In the genomic region with DNA sequence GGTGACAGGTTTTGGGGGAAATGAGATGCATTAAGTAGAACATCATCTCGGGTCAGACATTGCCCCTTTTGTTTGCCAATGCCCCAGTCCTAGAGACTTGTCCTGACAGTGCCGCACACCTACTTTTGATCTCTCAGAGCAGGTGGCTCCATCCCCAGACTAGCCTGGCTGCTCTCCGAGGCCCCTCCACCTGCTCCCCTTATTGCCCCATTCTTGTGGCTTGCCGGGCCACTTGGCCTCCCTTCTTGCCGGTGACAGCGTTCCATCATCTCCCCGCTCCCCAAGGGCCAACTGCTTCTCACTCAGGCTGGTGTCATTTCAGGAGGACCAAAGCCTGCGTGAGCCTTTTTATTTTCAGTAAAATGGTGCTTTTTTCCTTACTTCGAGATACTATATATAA, we compare ENCODE assay signal across 14 cellular contexts. TPM values are rescaled to one million over a fixed set of nuclear protein-coding genes. Genes with fewer than 3 reads are reported as not detected.
DNase-seq lines count a peak whose midpoint lies in the region; ATAC-seq and TF ChIP-seq lines count a peak whose summit lies in the region.
"Had no signal": no experiment of that assay in that cellular context is flagged by ENCODE, and none has a peak within 500 bp of the region (broad histone marks: within the 10 kb centered on the region; RNA-seq: fewer than 3 reads in every experiment).

No MANE protein-coding gene starts in this region.

- H3K4me1 ChIP-seq in GM23338 (ENCODE audit: insufficient read depth) = no peaks in the 10 kb centered on the region
- H3K4me1 ChIP-seq: Caco-2, HAP-1 had no signal

- H3K4me3 ChIP-seq in GM23338 = no peak overlapping the region
- H3K4me3 ChIP-seq: HAP-1, K562 had no signal

- H3K27me3 Mint-ChIP-seq in GM23338 (ENCODE audit: insufficient read depth, low read depth, poor library complexity) (peaks cover 3% of the 10 kb centered on the region), T-helper 17 cell (no peaks in the 10 kb centered on the region)
- H3K27me3 Mint-ChIP-seq: CD4-positive, alpha-beta T cell had no signal

- H3K9me3 ChIP-seq in T-helper 17 cell (ENCODE audit: control insufficient read depth, low read length, poor library complexity, severe bottlenecking) = no peaks in the 10 kb centered on the region
- H3K9me3 ChIP-seq: Caco-2, HAP-1 had no signal

- no peak for TF ChIP-seq CTCF in GM23338 (conservative IDR thresholded peaks at IDR 0.05; ENCODE audit: low read depth in 2 of 2)

- no peaks in the 10 kb centered on the region; the same call in 1 of the 2 replicates for H4K20me1 ChIP-seq in GM23338 (replicated peaks; ENCODE audit: insufficient read depth)

- H3K4me1 Mint-ChIP-seq in GM23338 (no peaks in the 10 kb centered on the region), T-helper 17 cell (peaks cover 6% of the 10 kb centered on the region)

- H3K27ac Mint-ChIP-seq in GM23338 = no peak overlapping the region
- peak overlapping the region; percentile 43 for H3K27ac Mint-ChIP-seq in T-helper 17 cell
- H3K27ac Mint-ChIP-seq: CD4-positive, alpha-beta T cell had no signal

- H3K4me2 ChIP-seq in GM23338 = no peak overlapping the region

- peaks cover 40% of the 10 kb centered on the region for H3K36me3 ChIP-seq in GM23338 (ENCODE audit: insufficient read depth)

- H3K9me2 ChIP-seq in GM23338 (ENCODE audit: insufficient read depth) = no peaks in the 10 kb centered on the region

- ATAC-seq in GM23338 (no peak), T-helper 17 cell (no peak), HG02678 (IDR thresholded peaks at IDR 0.05; ENCODE audit: unreplicated experiment) (no peak), GM21576 (IDR thresholded peaks at IDR 0.05; ENCODE audit: unreplicated experiment) (no peak), HG03280 (IDR thresholded peaks at IDR 0.05; ENCODE audit: unreplicated experiment) (no peak)
- ATAC-seq: K562 had no signal

- 0 out of 2 replicates have a peak overlapping the region, but pooled peaks have one; percentile 32 for H3K27ac ChIP-seq in GM23338 (ENCODE audit: low read depth)
- H3K27ac ChIP-seq: C4-2B, HL-60 had no signal

- H3K79me2 ChIP-seq in GM23338 (replicated peaks; ENCODE audit: insufficient read depth) = no peaks in the 10 kb centered on the region

- H3K4me3 Mint-ChIP-seq in GM23338 = no peak overlapping the region
- H3K4me3 Mint-ChIP-seq in T-helper 17 cell = no peak overlapping the region
- H3K4me3 Mint-ChIP-seq: CD4-positive, alpha-beta T cell had no signal

- H3K36me3 Mint-ChIP-seq in GM23338 (ENCODE audit: low read depth) (peaks cover 63% of the 10 kb centered on the region), T-helper 17 cell (ENCODE audit: low read depth) (peaks cover 7% of the 10 kb centered on the region)

- H3F3A ChIP-seq in GM23338 (replicated peaks; ENCODE audit: low read depth) = no peaks in the 10 kb centered on the region

- H3K27me3 ChIP-seq in GM23338 (ENCODE audit: insufficient read depth) = no peaks in the 10 kb centered on the region

- no peak overlapping the region for H2AFZ ChIP-seq in GM23338

- no peaks in the 10 kb centered on the region for H3K9me3 Mint-ChIP-seq in GM23338
- H3K9me3 Mint-ChIP-seq: CD4-positive, alpha-beta T cell had no signal

- DNase-seq in GM23338 (ENCODE audit: low spot score) (no peak), T-helper 17 cell (no peak), myocyte (ENCODE audit: low read depth) (peak; percentile 80)
- DNase-seq: ACHN; Caco-2; CD4-positive, alpha-beta T cell; IMR-90 had no signal

TF ChIP-seq in GM23338, 12 proteins besides CTCF, POLR2A, EP300 and RAD21:
- TF ChIP-seq JUNB (IDR thresholded peaks at IDR 0.05; ENCODE audit: unreplicated experiment) (no peak), NANOG (IDR thresholded peaks at IDR 0.05; ENCODE audit: borderline replicate concordance) (no peak), EZH2 (IDR thresholded peaks at IDR 0.05; ENCODE audit: low read depth, unreplicated experiment) (no peak), CREB1 (CRISPR knock-in tag; IDR thresholded peaks at IDR 0.05; ENCODE audit: low read depth) (no peak), ZNF114 (CRISPR knock-in tag; IDR thresholded peaks at IDR 0.05) (no peak), STAT1 (IDR thresholded peaks at IDR 0.05; ENCODE audit: unreplicated experiment) (no peak)
- TF ChIP-seq, protein P1, sequence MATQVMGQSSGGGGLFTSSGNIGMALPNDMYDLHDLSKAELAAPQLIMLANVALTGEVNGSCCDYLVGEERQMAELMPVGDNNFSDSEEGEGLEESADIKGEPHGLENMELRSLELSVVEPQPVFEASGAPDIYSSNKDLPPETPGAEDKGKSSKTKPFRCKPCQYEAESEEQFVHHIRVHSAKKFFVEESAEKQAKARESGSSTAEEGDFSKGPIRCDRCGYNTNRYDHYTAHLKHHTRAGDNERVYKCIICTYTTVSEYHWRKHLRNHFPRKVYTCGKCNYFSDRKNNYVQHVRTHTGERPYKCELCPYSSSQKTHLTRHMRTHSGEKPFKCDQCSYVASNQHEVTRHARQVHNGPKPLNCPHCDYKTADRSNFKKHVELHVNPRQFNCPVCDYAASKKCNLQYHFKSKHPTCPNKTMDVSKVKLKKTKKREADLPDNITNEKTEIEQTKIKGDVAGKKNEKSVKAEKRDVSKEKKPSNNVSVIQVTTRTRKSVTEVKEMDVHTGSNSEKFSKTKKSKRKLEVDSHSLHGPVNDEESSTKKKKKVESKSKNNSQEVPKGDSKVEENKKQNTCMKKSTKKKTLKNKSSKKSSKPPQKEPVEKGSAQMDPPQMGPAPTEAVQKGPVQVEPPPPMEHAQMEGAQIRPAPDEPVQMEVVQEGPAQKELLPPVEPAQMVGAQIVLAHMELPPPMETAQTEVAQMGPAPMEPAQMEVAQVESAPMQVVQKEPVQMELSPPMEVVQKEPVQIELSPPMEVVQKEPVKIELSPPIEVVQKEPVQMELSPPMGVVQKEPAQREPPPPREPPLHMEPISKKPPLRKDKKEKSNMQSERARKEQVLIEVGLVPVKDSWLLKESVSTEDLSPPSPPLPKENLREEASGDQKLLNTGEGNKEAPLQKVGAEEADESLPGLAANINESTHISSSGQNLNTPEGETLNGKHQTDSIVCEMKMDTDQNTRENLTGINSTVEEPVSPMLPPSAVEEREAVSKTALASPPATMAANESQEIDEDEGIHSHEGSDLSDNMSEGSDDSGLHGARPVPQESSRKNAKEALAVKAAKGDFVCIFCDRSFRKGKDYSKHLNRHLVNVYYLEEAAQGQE (IDR thresholded peaks at IDR 0.05; ENCODE audit: unreplicated experiment) = no peak

RNA-seq across cellular contexts. Expression of a gene that starts 14.9 kb away (rescaled TPM):
- total RNA-seq in GM23338 (2014; rRNA removed; shearing (Covaris generic)) = 201 and 249 TPM in 2 replicates
- 27.7 and 28.5 TPM in 2 replicates for polyA plus RNA-seq in GM23338 (2016; fragmentation: Nextera tagmentation; extraction: Ambion mirVana)
- total RNA-seq in T-helper 17 cell (10 to 100 TPM; 37.9 to 43.3 TPM), myocyte (234 and 277 TPM in 2 replicates)
- 63.2 TPM for polyA plus RNA-seq in myocyte (2012)

RNA-seq across cellular contexts. Expression of a gene that starts 15.2 kb away (rescaled TPM):
- total RNA-seq in GM23338 (2014; rRNA removed; shearing (Covaris generic)) = 58.3 and 89.1 TPM in 2 replicates
- 22.6 and 22.8 TPM in 2 replicates for polyA plus RNA-seq in GM23338 (2016; fragmentation: Nextera tagmentation; extraction: Ambion mirVana)
- total RNA-seq in T-helper 17 cell = 10 to 100 TPM; 10.0 to 13.0 TPM
- 37.5 and 50.0 TPM in 2 replicates for total RNA-seq in myocyte
- 25.8 TPM for polyA plus RNA-seq in myocyte (2012)

RNA-seq across cellular contexts. Expression of a gene that starts 23.7 kb away (rescaled TPM):
- 136 and 164 TPM in 2 replicates for total RNA-seq in GM23338 (2014; rRNA removed; shearing (Covaris generic))
- 449 and 477 TPM in 2 replicates for polyA plus RNA-seq in GM23338 (2016; fragmentation: Nextera tagmentation; extraction: Ambion mirVana)
- 10 to 100 TPM; 27.0 to 30.8 TPM for total RNA-seq in T-helper 17 cell
- 199 and 205 TPM in 2 replicates for total RNA-seq in myocyte
- polyA plus RNA-seq in myocyte (2012) = 157 TPM
